Comparison of ENCODE assay signal across 27 cellular contexts in the genomic region with DNA sequence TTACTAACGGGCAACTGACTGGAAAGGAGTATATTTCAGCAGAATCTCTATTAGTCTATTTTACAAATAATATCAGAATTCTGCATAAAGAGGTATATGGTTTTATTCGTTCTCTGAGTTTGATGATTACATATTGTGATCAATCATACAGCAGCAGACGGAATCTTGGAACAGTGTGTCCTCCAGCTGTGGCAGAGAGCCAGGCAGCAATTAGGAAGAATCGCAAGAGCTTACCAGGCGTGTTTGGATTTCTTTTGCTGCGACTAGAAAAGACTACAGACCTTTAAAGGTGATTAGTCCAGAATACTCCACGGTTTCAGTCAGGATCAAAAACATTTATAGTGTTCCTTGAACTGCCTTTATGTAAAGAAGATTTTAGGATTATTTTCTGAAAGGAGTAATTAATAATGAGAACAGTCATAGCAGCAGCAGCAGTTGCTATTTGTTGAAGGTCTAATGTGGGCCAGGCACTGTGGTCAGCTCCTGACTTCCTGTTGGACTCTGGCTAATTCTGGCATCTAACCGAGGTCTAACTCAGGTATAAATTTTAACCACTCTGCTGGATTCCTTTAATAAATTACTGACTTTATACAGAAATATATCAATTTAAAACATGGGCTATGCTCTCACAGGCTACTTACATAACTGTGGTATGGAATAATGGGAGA.
DNase-seq lines count a peak whose midpoint lies in the region; ATAC-seq and TF ChIP-seq lines count a peak whose summit lies in the region.
"Had no signal": no experiment of that assay in that cellular context is flagged by ENCODE, and none has a peak within 500 bp of the region (broad histone marks: within the 10 kb centered on the region; RNA-seq: fewer than 3 reads in every experiment).

No MANE protein-coding gene starts in this region.

- TF ChIP-seq CTCF in VCaP (conservative IDR thresholded peaks at IDR 0.05): no peak
- no peak for TF ChIP-seq CTCF in fibroblast of mammary gland (conservative IDR thresholded peaks at IDR 0.05; ENCODE audit: control insufficient read depth, insufficient read depth, low read depth, low read length)

- peaks cover 2% of the 10 kb centered on the region for H3K27me3 Mint-ChIP-seq in activated T-cell treated with anti-CD3 and anti-CD28 coated beads, Interleukin-2, amount 50 U/mL, for 72 hours (ENCODE audit: low read depth)
- H3K27me3 Mint-ChIP-seq: activated CD4-positive, alpha-beta T cell treated with anti-CD3 and anti-CD28 coated beads for 36 hours; activated CD8-positive, alpha-beta T cell treated with anti-CD3 and anti-CD28 coated beads for 36 hours; activated naive CD4-positive, alpha-beta T cell treated with anti-CD3 and anti-CD28 coated beads, Interleukin-2, amount 10 ng/mL, durations not matched to agents 7 days and 5 days; activated T-helper 17 cell treated with anti-CD3 and anti-CD28 coated beads, Interleukin-2, amount 50 U/mL, for 72 hours; type B pancreatic cell had no signal

- H3K27ac ChIP-seq in VCaP: peak overlapping the region; percentile 4; the same call in 1 of the 2 replicates
- H3K27ac ChIP-seq: epithelial cell of prostate, heart left ventricle had no signal

- H3K36me3 Mint-ChIP-seq in activated T-cell treated with anti-CD3 and anti-CD28 coated beads, Interleukin-2, amount 50 U/mL, for 72 hours (ENCODE audit: insufficient read depth in 2 of 2): no peaks in the 10 kb centered on the region
- H3K36me3 Mint-ChIP-seq: activated naive CD4-positive, alpha-beta T cell treated with anti-CD3 and anti-CD28 coated beads, Interleukin-2, amount 10 ng/mL, durations not matched to agents 7 days and 5 days; type B pancreatic cell had no signal

- H3K4me3 ChIP-seq in fibroblast of mammary gland (ENCODE audit: control insufficient read depth, low read depth, low read length): no peak overlapping the region
- H3K4me3 ChIP-seq: heart left ventricle had no signal

- no peak overlapping the region for H3K4me3 Mint-ChIP-seq in activated T-cell treated with anti-CD3 and anti-CD28 coated beads, Interleukin-2, amount 50 U/mL, for 72 hours
- H3K4me3 Mint-ChIP-seq: activated CD4-positive, alpha-beta T cell treated with anti-CD3 and anti-CD28 coated beads for 36 hours; activated CD8-positive, alpha-beta T cell treated with anti-CD3 and anti-CD28 coated beads for 36 hours; activated naive CD4-positive, alpha-beta T cell treated with anti-CD3 and anti-CD28 coated beads, Interleukin-2, amount 10 ng/mL, durations not matched to agents 7 days and 5 days; activated T-helper 17 cell treated with anti-CD3 and anti-CD28 coated beads, Interleukin-2, amount 50 U/mL, for 72 hours; type B pancreatic cell had no signal

- DNase-seq in M059J (ENCODE audit: low read depth) (peak; percentile 16), fibroblast of mammary gland (ENCODE audit: low read depth) (peak; percentile 1), retina (peak; percentile 7), EL (no peak)
- DNase-seq in activated T-cell treated with anti-CD3 and anti-CD28 coated beads, Interleukin-2, amount 50 U/mL, for 72 hours: no peak
- DNase-seq: activated CD4-positive, alpha-beta T cell treated with anti-CD3 and anti-CD28 coated beads for 36 hours; activated CD8-positive, alpha-beta T cell treated with anti-CD3 and anti-CD28 coated beads for 36 hours; activated naive CD4-positive, alpha-beta T cell treated with anti-CD3 and anti-CD28 coated beads, Interleukin-2, amount 10 ng/mL, durations not matched to agents 7 days and 5 days; amniotic stem cell; BE2C; DMS153; foreskin fibroblast; heart left ventricle; IMR-90; left ventricle myocardium superior; NCI-H1048; NCI-H1694 treated with DMSO at 0.1 percent for 48 hours; NCI-H524; Right ventricle myocardium superior; stimulated activated CD4-positive, alpha-beta T cell treated with anti-CD3 and anti-CD28 coated beads, Interleukin-4, amount 100 ng/mL, for 24 hours had no signal

- no peaks in the 10 kb centered on the region for H3K4me1 Mint-ChIP-seq in activated T-cell treated with anti-CD3 and anti-CD28 coated beads, Interleukin-2, amount 50 U/mL, for 72 hours (ENCODE audit: low read depth)
- H3K4me1 Mint-ChIP-seq: activated CD4-positive, alpha-beta T cell treated with anti-CD3 and anti-CD28 coated beads for 36 hours; activated naive CD4-positive, alpha-beta T cell treated with anti-CD3 and anti-CD28 coated beads, Interleukin-2, amount 10 ng/mL, durations not matched to agents 7 days and 5 days; activated T-helper 17 cell treated with anti-CD3 and anti-CD28 coated beads, Interleukin-2, amount 50 U/mL, for 72 hours had no signal

- H3K9me3 Mint-ChIP-seq in activated T-cell treated with anti-CD3 and anti-CD28 coated beads, Interleukin-2, amount 50 U/mL, for 72 hours: no peaks in the 10 kb centered on the region
- H3K9me3 Mint-ChIP-seq: activated CD8-positive, alpha-beta T cell treated with anti-CD3 and anti-CD28 coated beads for 36 hours; activated naive CD4-positive, alpha-beta T cell treated with anti-CD3 and anti-CD28 coated beads, Interleukin-2, amount 10 ng/mL, durations not matched to agents 7 days and 5 days; activated T-helper 17 cell treated with anti-CD3 and anti-CD28 coated beads, Interleukin-2, amount 50 U/mL, for 72 hours had no signal

- ATAC-seq in HG03378 (IDR thresholded peaks at IDR 0.05; ENCODE audit: unreplicated experiment) (no peak), GM18861 (IDR thresholded peaks at IDR 0.05; ENCODE audit: unreplicated experiment) (no peak)
- no peak for ATAC-seq in activated T-cell treated with anti-CD3 and anti-CD28 coated beads, Interleukin-2, amount 50 U/mL, for 72 hours (replicated peaks in 1 of 2)
- ATAC-seq: activated CD4-positive, alpha-beta T cell treated with anti-CD3 and anti-CD28 coated beads for 36 hours; activated CD8-positive, alpha-beta T cell treated with anti-CD3 and anti-CD28 coated beads for 36 hours; activated T-helper 17 cell treated with anti-CD3 and anti-CD28 coated beads, Interleukin-2, amount 50 U/mL, for 72 hours; heart left ventricle; left ventricle myocardium superior; SK-N-SH treated with all-trans-retinoic acid at 6 μM for 48 hours had no signal

- no peak overlapping the region for H3K27ac Mint-ChIP-seq in activated T-cell treated with anti-CD3 and anti-CD28 coated beads, Interleukin-2, amount 50 U/mL, for 72 hours
- H3K27ac Mint-ChIP-seq: activated CD4-positive, alpha-beta T cell treated with anti-CD3 and anti-CD28 coated beads for 36 hours; activated CD8-positive, alpha-beta T cell treated with anti-CD3 and anti-CD28 coated beads for 36 hours; activated naive CD4-positive, alpha-beta T cell treated with anti-CD3 and anti-CD28 coated beads, Interleukin-2, amount 10 ng/mL, durations not matched to agents 7 days and 5 days; activated T-helper 17 cell treated with anti-CD3 and anti-CD28 coated beads, Interleukin-2, amount 50 U/mL, for 72 hours; type B pancreatic cell had no signal

Comparison
In these comparisons a context has a peak if more than half of its experiments do, and no peak if none do; other contexts are left out.
1. DNase-seq: peak in M059J (single experiment), fibroblast of mammary gland (single experiment) and retina (single experiment); none in EL (single experiment) and activated T-cell treated with anti-CD3 and anti-CD28 coated beads, Interleukin-2, amount 50 U/mL, for 72 hours (0 of 2).